ENCODE assay signal across 9 cellular contexts in genomic region chr17:3911271-3912053, GRCh38. TPM values are rescaled to one million over a fixed set of nuclear protein-coding genes. Genes with fewer than 3 reads are reported as not detected.
DNase-seq lines count a peak whose midpoint lies in the region; ATAC-seq, FAIRE-seq and TF ChIP-seq lines count a peak whose summit lies in the region.
"Had no signal": no experiment of that assay in that cellular context is flagged by ENCODE, and none has a peak within 500 bp of the region (broad histone marks: within the 10 kb centered on the region; RNA-seq: fewer than 3 reads in every experiment).

No MANE protein-coding gene starts in this region.

- no peak overlapping the region for H2AFZ ChIP-seq in HepG2 (ENCODE audit: low read length)

- ATAC-seq in GM21528 (IDR thresholded peaks at IDR 0.05; ENCODE audit: low FRiP score, unreplicated experiment) (peak; percentile 70), HepG2 (no peak)

- intact Hi-C loops in activated CD4-positive, alpha-beta memory T cell treated with anti-CD3 and anti-CD28 coated beads for 36 hours (cut with micrococcal nuclease) = loop anchor here (5.0 to 10.0 kb wide), 5 partner anchors 49 to 233 kb away; partner anchors contain the start of genes CYB5D2, NCBP3 and ZZEF1
- intact Hi-C loops in HepG2 (cut with micrococcal nuclease; ENCODE audit: unreplicated experiment) = no loop called here

- no peak for TF ChIP-seq POLR2A in HepG2 (IDR thresholded peaks at IDR 0.05; ENCODE audit: insufficient read depth in 1 of 2, low read depth in 2 of 2, low read length in 2 of 2)

- in situ Hi-C loops in HepG2 (cut with HindIII; ENCODE audit: extremely low pct_ligation_motif_present, low pct_unique_long_range_greater_than_20kb) = loop anchor here (5.0 to 10.0 kb wide), 2 partner anchors 44 to 163 kb away; no protein-coding TSS in a partner anchor

- H3K79me2 ChIP-seq in HepG2 (ENCODE audit: insufficient read depth, low read length) = no peaks in the 10 kb centered on the region

- peak overlapping the region; percentile 55 for H3K4me3 Mint-ChIP-seq in activated CD4-positive, alpha-beta memory T cell treated with anti-CD3 and anti-CD28 coated beads for 36 hours

- no TSS peak for BruUV-seq in HepG2 (replicated peaks; lab: Mats Ljungman, UMichigan)

- TF ChIP-seq RAD21 in HepG2 (CRISPR knock-in tag; IDR thresholded peaks at IDR 0.05) = no peak

- no peak for TF ChIP-seq EP300 in HepG2 (IDR thresholded peaks at IDR 0.05; ENCODE audit: low read depth in 2 of 2, low read length in 2 of 2)
- TF ChIP-seq EP300 in HepG2 (CRISPR knock-in tag; IDR thresholded peaks at IDR 0.05; ENCODE audit: borderline replicate concordance) = no peak

- POLR2A ChIA-PET in activated CD4-positive, alpha-beta memory T cell treated with anti-CD3 and anti-CD28 coated beads for 36 hours (lab: Charles Lee) = interaction anchor here (0.5 kb wide), 1 partner anchor 70 kb away, joined by 5 read pairs; no protein-coding TSS in a partner anchor
- POLR2A ChIA-PET in HepG2 (lab: Yijun Ruan, JAX) = no interaction called here

- H4K20me1 ChIP-seq in HepG2 (ENCODE audit: insufficient read depth, low read length) = no peaks in the 10 kb centered on the region

- H3K4me3 ChIP-seq in GM08714 (ENCODE audit: low read length) (peak overlapping the region; percentile 11; the same call in 1 of the 2 replicates), HepG2 (replicated peaks in 1 of 3; ENCODE audit: insufficient read depth in 1 of 3, low read depth in 2 of 3, low read length in 3 of 3) (no peak overlapping the region)

- peaks cover 2 to 30% of the 10 kb centered on the region in 2 experiments; a peak in 4 of 5 replicates for H3K27me3 ChIP-seq in HepG2 (ENCODE audit: control insufficient read depth in 1 of 2, insufficient read depth in 2 of 2, low read length in 2 of 2)

- H3K4me2 ChIP-seq in HepG2 (ENCODE audit: low read depth, low read length) = no peak overlapping the region

- H3K27ac ChIP-seq in KOPT-K1 (ENCODE audit: low read depth, low read length, poor library complexity, severe bottlenecking) (peak overlapping the region; percentile 55), HepG2 (ENCODE audit: extremely low read length, insufficient read depth, low read length) (no peak overlapping the region)

- H3K27ac Mint-ChIP-seq in activated CD4-positive, alpha-beta memory T cell treated with anti-CD3 and anti-CD28 coated beads for 36 hours = peak overlapping the region; percentile 86

- DNase-seq in activated CD4-positive, alpha-beta memory T cell treated with anti-CD3 and anti-CD28 coated beads for 36 hours = peak; percentile 87
- DNase-seq in HepG2 (ENCODE audit: low spot score) (no peak), globus pallidus (ENCODE audit: low spot score) (no peak), NCI-H2029 (lab: John Stamatoyannopoulos, UW) (no peak), kidney tubule cell (ENCODE audit: low spot score) (no peak)

- no peaks in the 10 kb centered on the region for H3K9me3 Mint-ChIP-seq in activated CD4-positive, alpha-beta memory T cell treated with anti-CD3 and anti-CD28 coated beads for 36 hours

- peaks cover 19% of the 10 kb centered on the region for H3K4me1 ChIP-seq in HepG2 (ENCODE audit: insufficient read depth, low read length)

- H3K27me3 Mint-ChIP-seq in activated CD4-positive, alpha-beta memory T cell treated with anti-CD3 and anti-CD28 coated beads for 36 hours = no peaks in the 10 kb centered on the region

- 47% methylated on average over 30 of the region's 30 CpGs for WGBS in HepG2 (ENCODE audit: low lambda C conversion rate)

- FAIRE-seq in HepG2 (lab: Jason Lieb, UNC) = no peak

- no peaks in the 10 kb centered on the region for H3K36me3 Mint-ChIP-seq in activated CD4-positive, alpha-beta memory T cell treated with anti-CD3 and anti-CD28 coated beads for 36 hours

- no peak overlapping the region for H3K9ac ChIP-seq in HepG2 (ENCODE audit: insufficient read depth, low read depth, low read length)

- H3K9me3 ChIP-seq in KOPT-K1 (ENCODE audit: insufficient read depth, low read length, poor library complexity, severe bottlenecking) = no peaks in the 10 kb centered on the region
- no peaks in the 10 kb centered on the region for H3K9me3 ChIP-seq in HepG2 (ENCODE audit: low read length)

- TF ChIP-seq CTCF in HepG2 (CRISPR knock-in tag; IDR thresholded peaks at IDR 0.05) = no peak

- peaks cover 32% of the 10 kb centered on the region for H3K4me1 Mint-ChIP-seq in activated CD4-positive, alpha-beta memory T cell treated with anti-CD3 and anti-CD28 coated beads for 36 hours (ENCODE audit: low read depth)

- CTCF ChIA-PET in activated CD4-positive, alpha-beta memory T cell treated with anti-CD3 and anti-CD28 coated beads for 36 hours (lab: Charles Lee) = interaction anchor here (1.0 to 4.3 kb wide), 5 partner anchors 18 to 174 kb away, joined by 3 to 39 read pairs (median 3); partner anchors contain the start of genes CAMKK1 and NCBP3
- CTCF ChIA-PET in HepG2 (lab: Yijun Ruan, JAX; ENCODE audit: low intra/inter-chr PET ratio, low total read pairs) = no interaction called here

- no peaks in the 10 kb centered on the region for H3K36me3 ChIP-seq in KOPT-K1 (ENCODE audit: insufficient read depth, low read length)
- no peaks in the 10 kb centered on the region for H3K36me3 ChIP-seq in HepG2 (replicated peaks in 1 of 2; ENCODE audit: control insufficient read depth in 1 of 2, insufficient read depth in 2 of 2, low read length in 2 of 2)

RNA-seq across cellular contexts. Expression of gene P2RX1, which starts 4.8 kb away (rescaled TPM):
- total RNA-seq in activated CD4-positive, alpha-beta memory T cell treated with anti-CD3 and anti-CD28 coated beads for 36 hours = under 1 TPM; 0.43 to 0.44 TPM
- 0.04 TPM in 1 of 2 replicates, not detected in the other for total RNA-seq in HepG2 (2016; rRNA removed; fragmentation: Illumina TruSeq; extraction: Trizol)
- not detected in 2 replicates for total RNA-seq in HepG2 (2016; cell fraction: cytosol; rRNA removed; fragmentation: Illumina TruSeq; extraction: Trizol; ENCODE audit: low read depth)
- total RNA-seq in HepG2 (2016; cell fraction: insoluble cytoplasmic fraction; rRNA removed; fragmentation: Illumina TruSeq; extraction: Trizol) = 0.04 TPM in 1 of 2 replicates, not detected in the other
- total RNA-seq in HepG2 (2016; cell fraction: membrane; rRNA removed; fragmentation: Illumina TruSeq; extraction: Trizol) = not detected in 2 replicates
- 0.12 TPM in 1 of 2 replicates, not detected in the other for total RNA-seq in HepG2 (2016; cell fraction: nucleus; rRNA removed; fragmentation: Illumina TruSeq; extraction: Trizol)
- 0.50 and 0.84 TPM in 2 replicates for polyA plus RNA-seq in HepG2 (2011; rRNA removed)
- 0.12 and 0.33 TPM in 2 replicates for polyA plus RNA-seq in HepG2 (2011; cell fraction: cytosol; rRNA removed)
- 2.2 and 2.3 TPM in 2 replicates for polyA plus RNA-seq in HepG2 (2011; cell fraction: nucleus; rRNA removed)
- 0.20 and 0.44 TPM in 2 replicates for polyA plus RNA-seq in HepG2 (2012)
- not detected in 2 replicates for polyA plus RNA-seq in HepG2 (2016; cell fraction: cytosol; fragmentation: Illumina TruSeq; extraction: Trizol; ENCODE audit: low read depth)
- not detected in 2 replicates for polyA plus RNA-seq in HepG2 (2016; cell fraction: insoluble cytoplasmic fraction; fragmentation: Illumina TruSeq; extraction: Trizol; ENCODE audit: low read depth)
- polyA plus RNA-seq in HepG2 (2016; cell fraction: membrane; fragmentation: Illumina TruSeq; extraction: Trizol; ENCODE audit: low read depth) = not detected in 2 replicates
- 0.15 TPM in 1 of 2 replicates, not detected in the other for polyA plus RNA-seq in HepG2 (2016; cell fraction: nucleus; fragmentation: Illumina TruSeq; extraction: Trizol; ENCODE audit: insufficient read depth, low read depth)
- polyA minus RNA-seq in HepG2 (2011; rRNA and poly(A)+ RNA removed; ENCODE audit: low replicate concordance) = 0.19 and 0.34 TPM in 2 replicates
- 0.18 TPM in 1 of 2 replicates, not detected in the other for polyA minus RNA-seq in HepG2 (2011; cell fraction: cytosol; rRNA and poly(A)+ RNA removed)
- 0.39 and 0.62 TPM in 2 replicates for polyA minus RNA-seq in HepG2 (2011; cell fraction: nucleus; rRNA and poly(A)+ RNA removed)
- total RNA-seq: dermis microvascular lymphatic vessel endothelial cell had no signal

RNA-seq across cellular contexts. Expression of gene CAMKK1, which starts 18.6 kb away (rescaled TPM):
- 1 to 10 TPM; 3.3 to 3.9 TPM for total RNA-seq in activated CD4-positive, alpha-beta memory T cell treated with anti-CD3 and anti-CD28 coated beads for 36 hours
- total RNA-seq in HepG2 (2016; rRNA removed; fragmentation: Illumina TruSeq; extraction: Trizol) = 0.83 and 1.5 TPM in 2 replicates
- total RNA-seq in HepG2 (2016; cell fraction: cytosol; rRNA removed; fragmentation: Illumina TruSeq; extraction: Trizol; ENCODE audit: low read depth) = 0.09 and 0.20 TPM in 2 replicates
- 0.85 and 1.3 TPM in 2 replicates for total RNA-seq in HepG2 (2016; cell fraction: insoluble cytoplasmic fraction; rRNA removed; fragmentation: Illumina TruSeq; extraction: Trizol)
- total RNA-seq in HepG2 (2016; cell fraction: membrane; rRNA removed; fragmentation: Illumina TruSeq; extraction: Trizol) = 0.62 and 0.65 TPM in 2 replicates
- total RNA-seq in HepG2 (2016; cell fraction: nucleus; rRNA removed; fragmentation: Illumina TruSeq; extraction: Trizol) = 1.3 and 1.8 TPM in 2 replicates
- 1.6 and 2.1 TPM in 2 replicates for polyA plus RNA-seq in HepG2 (2011; rRNA removed)
- polyA plus RNA-seq in HepG2 (2011; cell fraction: cytosol; rRNA removed) = 1.1 TPM in 2 replicates
- polyA plus RNA-seq in HepG2 (2011; cell fraction: nucleus; rRNA removed) = 6.4 and 7.0 TPM in 2 replicates
- polyA plus RNA-seq in HepG2 (2012) = 1.1 and 1.4 TPM in 2 replicates
- polyA plus RNA-seq in HepG2 (2016; cell fraction: cytosol; fragmentation: Illumina TruSeq; extraction: Trizol; ENCODE audit: low read depth) = 0.11 and 0.17 TPM in 2 replicates
- 0.91 and 0.97 TPM in 2 replicates for polyA plus RNA-seq in HepG2 (2016; cell fraction: insoluble cytoplasmic fraction; fragmentation: Illumina TruSeq; extraction: Trizol; ENCODE audit: low read depth)
- 0.35 and 0.49 TPM in 2 replicates for polyA plus RNA-seq in HepG2 (2016; cell fraction: membrane; fragmentation: Illumina TruSeq; extraction: Trizol; ENCODE audit: low read depth)
- polyA plus RNA-seq in HepG2 (2016; cell fraction: nucleus; fragmentation: Illumina TruSeq; extraction: Trizol; ENCODE audit: insufficient read depth, low read depth) = 3.4 and 4.1 TPM in 2 replicates
- polyA minus RNA-seq in HepG2 (2011; rRNA and poly(A)+ RNA removed; ENCODE audit: low replicate concordance) = 2.5 and 40.0 TPM in 2 replicates
- 0.20 and 0.62 TPM in 2 replicates for polyA minus RNA-seq in HepG2 (2011; cell fraction: cytosol; rRNA and poly(A)+ RNA removed)
- 1.5 and 2.2 TPM in 2 replicates for polyA minus RNA-seq in HepG2 (2011; cell fraction: nucleus; rRNA and poly(A)+ RNA removed)

RNA-seq across cellular contexts. Expression of gene ATP2A3, which starts 52.8 kb away (rescaled TPM):
- 100 to 1,000 TPM; 107 to 108 TPM for total RNA-seq in activated CD4-positive, alpha-beta memory T cell treated with anti-CD3 and anti-CD28 coated beads for 36 hours
- total RNA-seq in HepG2 (2016; rRNA removed; fragmentation: Illumina TruSeq; extraction: Trizol) = not detected in 2 replicates
- not detected in 2 replicates for total RNA-seq in HepG2 (2016; cell fraction: cytosol; rRNA removed; fragmentation: Illumina TruSeq; extraction: Trizol; ENCODE audit: low read depth)
- total RNA-seq in HepG2 (2016; cell fraction: insoluble cytoplasmic fraction; rRNA removed; fragmentation: Illumina TruSeq; extraction: Trizol) = not detected in 2 replicates
- total RNA-seq in HepG2 (2016; cell fraction: membrane; rRNA removed; fragmentation: Illumina TruSeq; extraction: Trizol) = not detected in 2 replicates
- total RNA-seq in HepG2 (2016; cell fraction: nucleus; rRNA removed; fragmentation: Illumina TruSeq; extraction: Trizol) = not detected in 2 replicates
- polyA plus RNA-seq in HepG2 (2011; rRNA removed) = 0.07 and 0.10 TPM in 2 replicates
- polyA plus RNA-seq in HepG2 (2011; cell fraction: cytosol; rRNA removed) = 0.03 and 0.14 TPM in 2 replicates
- 0.16 and 0.40 TPM in 2 replicates for polyA plus RNA-seq in HepG2 (2011; cell fraction: nucleus; rRNA removed)
- polyA plus RNA-seq in HepG2 (2012) = 0.15 and 0.25 TPM in 2 replicates
- not detected in 2 replicates for polyA plus RNA-seq in HepG2 (2016; cell fraction: cytosol; fragmentation: Illumina TruSeq; extraction: Trizol; ENCODE audit: low read depth)
- not detected in 2 replicates for polyA plus RNA-seq in HepG2 (2016; cell fraction: insoluble cytoplasmic fraction; fragmentation: Illumina TruSeq; extraction: Trizol; ENCODE audit: low read depth)
- polyA plus RNA-seq in HepG2 (2016; cell fraction: membrane; fragmentation: Illumina TruSeq; extraction: Trizol; ENCODE audit: low read depth) = not detected in 2 replicates
- not detected in 2 replicates for polyA plus RNA-seq in HepG2 (2016; cell fraction: nucleus; fragmentation: Illumina TruSeq; extraction: Trizol; ENCODE audit: insufficient read depth, low read depth)
- polyA minus RNA-seq in HepG2 (2011; rRNA and poly(A)+ RNA removed; ENCODE audit: low replicate concordance) = 0.52 and 1.2 TPM in 2 replicates
- polyA minus RNA-seq in HepG2 (2011; cell fraction: cytosol; rRNA and poly(A)+ RNA removed) = not detected in 2 replicates
- 0.13 TPM in 1 of 2 replicates, not detected in the other for polyA minus RNA-seq in HepG2 (2011; cell fraction: nucleus; rRNA and poly(A)+ RNA removed)
- total RNA-seq: dermis microvascular lymphatic vessel endothelial cell had no signal

Comparison
In these comparisons a context has a peak if more than half of its experiments do, and no peak if none do; other contexts are left out.
1. RNA of gene ATP2A3, which starts 52.8 kb away (total RNA-seq): 107 to 108 TPM in activated CD4-positive, alpha-beta memory T cell treated with anti-CD3 and anti-CD28 coated beads for 36 hours; not detected in HepG2; every median in the first group is over 100 times any median in the second.